ENCODE assay signal across 2 cellular contexts in genomic region chr7:101678138-101678479, GRCh38.
TF ChIP-seq lines count a peak whose summit lies in the region.

No MANE protein-coding gene starts in this region.

TF ChIP-seq in HepG2, 621 proteins besides CTCF, POLR2A, EP300 and RAD21:
- TF ChIP-seq EHMT2 (IDR thresholded peaks at IDR 0.05; ENCODE audit: borderline replicate concordance, low read depth, low read length) = no peak
- peak; percentile 38; the same call in 1 of the 2 replicates for TF ChIP-seq ZNF121 (CRISPR knock-in tag; IDR thresholded peaks at IDR 0.05)

TF ChIP-seq in K562, 482 proteins besides CTCF, POLR2A, EP300 and RAD21:
- no peak for TF ChIP-seq MXD1 (CRISPR knock-in tag; IDR thresholded peaks at IDR 0.05; ENCODE audit: borderline replicate concordance, poor library complexity, severe bottlenecking)
- TF ChIP-seq GATA2 (CRISPR knock-in tag; IDR thresholded peaks at IDR 0.05) = no peak
- no peak for TF ChIP-seq RAD51 (IDR thresholded peaks at IDR 0.05; ENCODE audit: borderline replicate concordance, low read depth)
- 0 out of 4 replicates have a peak, but pooled peaks of 1 of the 2 experiments have one; percentile 30 for TF ChIP-seq KDM1A (IDR thresholded peaks at IDR 0.05)
- TF ChIP-seq, protein P1, sequence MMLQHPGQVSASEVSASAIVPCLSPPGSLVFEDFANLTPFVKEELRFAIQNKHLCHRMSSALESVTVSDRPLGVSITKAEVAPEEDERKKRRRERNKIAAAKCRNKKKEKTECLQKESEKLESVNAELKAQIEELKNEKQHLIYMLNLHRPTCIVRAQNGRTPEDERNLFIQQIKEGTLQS (IDR thresholded peaks at IDR 0.05) = peak; percentile 43; the same call in 1 of the 2 replicates
- TF ChIP-seq, protein P1 (CRISPR knock-in tag; conservative IDR thresholded peaks at IDR 0.05) = no peak
- no peak for TF ChIP-seq TAF9B (IDR thresholded peaks at IDR 0.05; ENCODE audit: partially characterized antibody)
- peak; percentile 57; the same call in 1 of the 2 replicates for TF ChIP-seq BCOR (IDR thresholded peaks at IDR 0.05)
- peak; percentile 91 for TF ChIP-seq ZNF121 (CRISPR knock-in tag; conservative IDR thresholded peaks at IDR 0.05)
- no peak for TF ChIP-seq CBX1 (IDR thresholded peaks at IDR 0.05; ENCODE audit: low read depth)
TF ChIP-seq in K562: peak in this region for 4.
